In the genomic region with DNA sequence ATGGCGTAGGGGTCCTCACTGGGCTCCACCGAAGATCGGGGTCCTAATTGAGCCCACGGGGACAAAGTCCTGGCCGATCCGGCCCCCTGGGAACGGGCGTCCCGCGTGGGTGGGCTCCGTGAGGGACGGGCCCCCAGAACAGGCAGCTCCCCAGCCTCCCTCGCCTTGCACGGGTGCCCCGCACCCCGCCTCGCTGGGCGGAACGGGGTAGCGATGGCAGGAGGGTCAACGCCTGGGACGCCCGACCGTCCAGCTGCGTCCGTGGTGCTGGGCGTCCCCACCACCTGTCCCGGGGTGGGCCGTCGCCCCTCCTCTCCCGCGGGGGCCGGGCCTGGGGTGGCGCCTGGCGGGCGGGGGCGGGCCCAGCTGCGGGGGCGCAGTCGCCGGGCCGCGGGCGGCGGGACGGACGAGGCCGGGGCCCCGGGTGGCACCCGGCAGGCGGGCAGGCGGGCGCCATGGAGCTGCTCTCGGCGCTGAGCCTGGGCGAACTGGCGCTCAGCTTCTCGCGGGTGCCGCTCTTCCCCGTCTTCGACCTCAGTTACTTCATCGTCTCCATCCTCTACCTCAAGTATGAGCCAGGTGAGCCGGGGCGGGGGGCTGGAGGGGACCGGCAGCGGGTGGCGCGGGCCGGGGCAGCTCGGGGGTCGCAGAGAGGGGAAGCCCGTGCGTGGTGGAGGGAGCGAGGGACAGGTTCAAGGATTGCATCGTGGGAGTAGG, we compare ENCODE assay signal across 7 cellular contexts. TPM values are rescaled to one million over a fixed set of nuclear protein-coding genes. Genes with fewer than 3 reads are reported as not detected.
DNase-seq lines count a peak whose midpoint lies in the region; ATAC-seq and TF ChIP-seq lines count a peak whose summit lies in the region.

TMEM38A (plus strand) TSS at position 377 of the 717 bp plus-strand sequence; CDS start at position 456, 79 bp downstream.

- H3K9me3 ChIP-seq in liver (ENCODE audit: control insufficient read depth in 4 of 4, low read length in 3 of 4), result no peaks in the 10 kb centered on the region

- no peak for TF ChIP-seq RAD21 in liver (IDR thresholded peaks at IDR 0.05)

- ATAC-seq in HG03135 (IDR thresholded peaks at IDR 0.05; ENCODE audit: unreplicated experiment), result no peak

- peak within 1 kb of the TSS; percentile 87 for H3K27ac ChIP-seq in HL-60 (replicated peaks)
- H3K27ac ChIP-seq in cingulate gyrus (ENCODE audit: low read depth, low read length), result peak within 1 kb of the TSS; percentile 97
- H3K27ac ChIP-seq in liver (ENCODE audit: low read depth in 1 of 2, low read length in 2 of 2), result peak within 1 kb of the TSS; percentile 84 to 98

- under 1% methylated on average over 76 of the region's 76 CpGs for WGBS in liver

- H3K27me3 ChIP-seq in HL-60 (ENCODE audit: insufficient read depth, poor library complexity, severe bottlenecking) (no peaks in the 10 kb centered on the region), liver (ENCODE audit: control insufficient read depth in 4 of 4, insufficient read depth in 4 of 4, low read length in 3 of 4) (no peaks in the 10 kb centered on the region)

- peak within 1 kb of the TSS; percentile 75 to 97 for H3K9ac ChIP-seq in liver (ENCODE audit: low read depth in 1 of 2, low read length in 2 of 2)

- peak; percentile 67 for TF ChIP-seq POLR2A in GM15510 (IDR thresholded peaks at IDR 0.05; ENCODE audit: borderline replicate concordance, extremely low read depth, insufficient read length)

- H3K36me3 ChIP-seq in liver (ENCODE audit: control insufficient read depth in 4 of 4, insufficient read depth in 3 of 4, low read depth in 1 of 4, low read length in 3 of 4), result peaks cover 0 to 14% (median 6%) of the 10 kb centered on the region in 4 donors

- TF ChIP-seq CTCF in HL-60 (IDR thresholded peaks at IDR 0.05; ENCODE audit: insufficient read depth, low read length) (no peak), WI38 (IDR thresholded peaks at IDR 0.05; ENCODE audit: low read depth, low read length) (no peak), liver (IDR thresholded peaks at IDR 0.05; ENCODE audit: low read depth, low read length, missing input control) (no peak)

- H3K4me1 ChIP-seq in liver (ENCODE audit: control insufficient read depth in 4 of 4, insufficient read depth in 4 of 4, low read length in 3 of 4), result peaks cover 0 to 34% (median 21%) of the 10 kb centered on the region in 4 donors

- DNase-seq in HL-60 (ENCODE audit: low read depth in 1 of 2, low spot score in 1 of 2), result peak in 1 of 2 experiments; percentile 52
- peak; percentile 6 for DNase-seq in stimulated activated CD8-positive, alpha-beta memory T cell treated with anti-CD3 and anti-CD28 coated beads, Interleukin-15, amount 100 ng/mL, for 24 hours (ENCODE audit: low read depth)

- H3K4me3 ChIP-seq in HL-60 (replicated peaks; ENCODE audit: insufficient read depth, low read length), result peak within 1 kb of the TSS; percentile 92
- H3K4me3 ChIP-seq in WI38 (ENCODE audit: low read depth, low read length), result peak within 1 kb of the TSS; percentile 73
- H3K4me3 ChIP-seq in liver (ENCODE audit: low read depth in 1 of 3, low read length in 3 of 3), result peak within 1 kb of the TSS; percentile 75 to 95 (median 86)

TF ChIP-seq in liver, 16 proteins besides CTCF, POLR2A, EP300 and RAD21:
- no peak for TF ChIP-seq MAX (IDR thresholded peaks at IDR 0.05)

RNA-seq across cellular contexts. Expression of gene TMEM38A, which starts in this region (rescaled TPM):
- total RNA-seq in liver, result 1 to 10 TPM; 3.1 to 3.8 TPM
- polyA plus RNA-seq in liver, result 1 to 10 TPM; 4.1 to 6.2 TPM
